In the genomic region with DNA sequence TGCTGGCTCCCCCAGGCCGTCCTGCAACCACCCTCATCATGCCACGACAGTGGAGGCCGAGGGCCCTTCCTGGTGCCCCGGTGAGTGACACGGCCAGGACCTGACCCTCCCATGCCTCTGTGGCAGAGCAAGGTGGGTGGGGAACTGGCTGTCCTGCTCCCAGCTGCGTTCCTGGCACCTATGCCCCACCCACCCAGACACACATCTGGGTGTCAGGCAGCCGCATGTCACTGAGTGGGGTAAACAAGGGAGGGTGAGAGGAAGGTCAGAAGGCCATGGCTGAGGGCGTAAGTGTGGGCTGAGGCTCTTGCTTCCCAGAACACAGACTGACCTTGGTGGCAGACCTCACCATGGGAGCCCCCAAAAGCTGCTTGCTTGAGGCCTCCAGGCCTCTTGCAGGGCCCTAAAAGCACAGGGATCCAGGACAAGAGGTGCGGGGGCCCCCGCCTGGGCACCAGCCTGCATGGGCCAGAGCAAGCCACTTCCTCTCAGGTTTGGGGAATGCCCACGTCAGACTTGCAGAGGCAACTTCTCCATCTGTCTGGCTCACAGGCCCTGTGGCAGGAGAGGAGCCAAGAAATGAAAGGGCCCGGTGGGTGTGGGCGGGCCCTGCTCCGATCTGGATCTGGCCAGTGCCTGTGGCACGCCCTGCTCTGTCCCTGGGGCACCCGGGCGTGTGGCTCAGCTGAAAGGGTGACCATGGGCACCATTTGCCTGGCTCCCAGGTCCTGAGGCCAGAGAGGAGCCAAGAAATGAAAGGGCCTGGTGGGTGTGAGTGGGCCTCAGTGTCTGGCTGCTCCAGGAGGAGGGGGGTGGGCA, we compare ENCODE assay signal across 8 cellular contexts. TPM values are rescaled to one million over a fixed set of nuclear protein-coding genes. Genes with fewer than 3 reads are reported as not detected.
A peak's percentile ranks its signal among the peaks of the same experiment; 100 is the strongest.
DNase-seq lines count a peak whose midpoint lies in the region; ATAC-seq and TF ChIP-seq lines count a peak whose summit lies in the region.

No MANE protein-coding gene starts in this region.

- TF ChIP-seq POLR2A in GM18505 (IDR thresholded peaks at IDR 0.05; ENCODE audit: borderline replicate concordance, extremely low read depth, insufficient read depth, insufficient read length): no peak

- peak overlapping the region; percentile 64 to 74 for H3K27ac Mint-ChIP-seq in activated naive CD4-positive, alpha-beta T cell treated with anti-CD3 and anti-CD28 coated beads, Interleukin-2, amount 50 U/mL, for 72 hours

- CTCF ChIA-PET in AG04449 (lab: Yijun Ruan, JAX): no interaction called here

- H3K36me3 Mint-ChIP-seq in activated naive CD4-positive, alpha-beta T cell treated with anti-CD3 and anti-CD28 coated beads, Interleukin-2, amount 50 U/mL, for 72 hours: no peaks in the 10 kb centered on the region

- DNase-seq in AG04449 (ENCODE audit: low read depth, low spot score) (peak; percentile 40), NCI-H446 (lab: John Stamatoyannopoulos, UW) (peak; percentile 15 to 70), left cardiac atrium (peak; percentile 74)
- no peak for DNase-seq in activated naive CD4-positive, alpha-beta T cell treated with anti-CD3 and anti-CD28 coated beads, Interleukin-2, amount 50 U/mL, for 72 hours (ENCODE audit: low spot score in 2 of 2)
- DNase-seq in stimulated activated CD8-positive, alpha-beta memory T cell treated with anti-CD3 and anti-CD28 coated beads, Interleukin-4, amount 100 ng/mL, for 48 hours: peak; percentile 61

- intact Hi-C loops in left cardiac atrium (cut with DNase I): no loop called here

- H3K4me3 ChIP-seq in AG04449 (ENCODE audit: low read depth, low read length): no peak overlapping the region

- POLR2A ChIA-PET in AG04449 (lab: Yijun Ruan, JAX): interaction anchor here (9.8 kb wide), 1 partner anchor 14 kb away, joined by 101 read pairs; a partner anchor contains a TSS

- H3K9me3 Mint-ChIP-seq in activated naive CD4-positive, alpha-beta T cell treated with anti-CD3 and anti-CD28 coated beads, Interleukin-2, amount 50 U/mL, for 72 hours: no peaks in the 10 kb centered on the region

- peak; percentile 50 for ATAC-seq in GM18907 (IDR thresholded peaks at IDR 0.05; ENCODE audit: unreplicated experiment)
- peak; percentile 28 to 67 for ATAC-seq in activated naive CD4-positive, alpha-beta T cell treated with anti-CD3 and anti-CD28 coated beads, Interleukin-2, amount 50 U/mL, for 72 hours
- peak; percentile 32 to 60 for ATAC-seq in left cardiac atrium
- no peak for ATAC-seq in GM18505 (IDR thresholded peaks at IDR 0.05; ENCODE audit: unreplicated experiment)
- ATAC-seq in HG02840 (IDR thresholded peaks at IDR 0.05; ENCODE audit: low FRiP score, unreplicated experiment): no peak

- TF ChIP-seq CTCF in AG04449 (IDR thresholded peaks at IDR 0.05; ENCODE audit: insufficient read depth, low read length, missing control alignments): no peak

RNA-seq across cellular contexts. Expression of a gene that starts 3.9 kb away (rescaled TPM):
- total RNA-seq in activated naive CD4-positive, alpha-beta T cell treated with anti-CD3 and anti-CD28 coated beads, Interleukin-2, amount 50 U/mL, for 72 hours: 10 to 100 TPM; 34.6 to 51.3 TPM
- total RNA-seq in left cardiac atrium: 10 to 100 TPM; 11.9 to 17.2 TPM

RNA-seq across cellular contexts. Expression of a gene that starts 12.3 kb away (rescaled TPM):
- total RNA-seq in activated naive CD4-positive, alpha-beta T cell treated with anti-CD3 and anti-CD28 coated beads, Interleukin-2, amount 50 U/mL, for 72 hours: 100 to 1,000 TPM in 1 of 2 donors, 1 to 10 TPM in 1; 8.6 to 197 TPM
- total RNA-seq in left cardiac atrium: 10 to 100 TPM; 18.4 to 35.7 TPM

RNA-seq across cellular contexts. Expression of a gene that starts 57.0 kb away (rescaled TPM):
- 100 to 1,000 TPM; 130 to 171 TPM for total RNA-seq in activated naive CD4-positive, alpha-beta T cell treated with anti-CD3 and anti-CD28 coated beads, Interleukin-2, amount 50 U/mL, for 72 hours
- total RNA-seq in left cardiac atrium: 10 to 100 TPM; 63.6 to 88.2 TPM

Comparison
In these comparisons a context has a peak if more than half of its experiments do, and no peak if none do; other contexts are left out.
1. DNase-seq: peak in AG04449 (single experiment), NCI-H446 (2 of 2), left cardiac atrium (single experiment) and stimulated activated CD8-positive, alpha-beta memory T cell treated with anti-CD3 and anti-CD28 coated beads, Interleukin-4, amount 100 ng/mL, for 48 hours (single experiment); none in activated naive CD4-positive, alpha-beta T cell treated with anti-CD3 and anti-CD28 coated beads, Interleukin-2, amount 50 U/mL, for 72 hours (0 of 2).
2. ATAC-seq: peak in GM18907 (single experiment), activated naive CD4-positive, alpha-beta T cell treated with anti-CD3 and anti-CD28 coated beads, Interleukin-2, amount 50 U/mL, for 72 hours (2 of 2) and left cardiac atrium (2 of 2); none in GM18505 (single experiment) and HG02840 (single experiment).